Comparison of ENCODE assay signal across 11 cellular contexts in the genomic region with DNA sequence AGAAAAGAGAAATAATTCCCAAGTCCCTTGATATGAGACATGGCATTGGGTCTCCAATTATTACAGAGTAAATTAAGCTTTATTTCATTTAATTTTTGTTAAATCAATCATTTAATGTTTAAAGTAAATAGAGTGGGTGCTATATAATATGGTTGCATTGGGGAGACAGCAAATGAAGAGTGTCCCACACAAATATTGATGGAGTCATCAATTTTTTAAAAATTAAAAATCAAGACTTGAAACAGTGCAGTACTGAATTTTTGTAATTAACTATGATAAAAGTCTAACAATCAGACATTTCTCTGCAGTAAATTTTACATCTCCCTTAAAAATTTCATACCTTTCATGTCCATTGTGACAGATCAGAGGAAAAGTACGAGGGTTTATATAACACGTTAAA.
"Had no signal": no experiment of that assay in that cellular context is flagged by ENCODE, and none has a peak within 500 bp of the region (broad histone marks: within the 10 kb centered on the region; RNA-seq: fewer than 3 reads in every experiment).

No MANE protein-coding gene starts in this region.

- FAIRE-seq: H1, H54 had no signal

- H3K4me3 ChIP-seq: GM23248, GM23338, HAP-1 had no signal

- H3K4me2 ChIP-seq: GM23338 had no signal

- H3K27ac Mint-ChIP-seq: GM23338, H9, HFFc6 had no signal

- H3K9me3 ChIP-seq: HAP-1 had no signal

- H3K9me3 Mint-ChIP-seq: GM23338 had no signal

- ATAC-seq: GM23338, HCT116 had no signal

- H3K27ac ChIP-seq: GM23248 had no signal

- H3K4me3 Mint-ChIP-seq: GM23338, H9, HFFc6 had no signal

- H3K36me3 ChIP-seq: HAP-1 had no signal

- H2AFZ ChIP-seq: GM23248, GM23338 had no signal

- H3K4me1 ChIP-seq: HAP-1 had no signal

- H3K4me1 Mint-ChIP-seq: GM23338 had no signal

- H3K9ac ChIP-seq: GM23248 had no signal

- DNase-seq: GM23248, GOT3, H7, H9, HCEC 1CT, HFFc6 had no signal
